In genomic region chr1:3237570-3237969, GRCh38 we compare ENCODE assay signal across 16 cellular contexts.
"Had no signal": no experiment of that assay in that cellular context is flagged by ENCODE, and none has a peak within 500 bp of the region (broad histone marks: within the 10 kb centered on the region; RNA-seq: fewer than 3 reads in every experiment).

No MANE protein-coding gene starts in this region.

- H3K27me3 ChIP-seq: pancreas, vagina had no signal

- DNase-seq: activated CD8-positive, alpha-beta memory T cell treated with anti-CD3 and anti-CD28 coated beads for 24 hours; activated CD8-positive, alpha-beta memory T cell treated with anti-CD3 and anti-CD28 coated beads, Interleukin-2, amount 50 U/mL, for 4 hours; activated naive CD4-positive, alpha-beta T cell; activated naive CD8-positive, alpha-beta T cell treated with anti-CD3 and anti-CD28 coated beads for 36 hours; activated T-cell treated with anti-CD3 and anti-CD28 coated beads, Interleukin-2, amount 50 U/mL, for 24 hours; endodermal cell; kidney; stimulated activated CD4-positive, alpha-beta T cell treated with anti-CD3 and anti-CD28 coated beads, Interleukin-4, amount 100 ng/mL, for 4 hours; T1000; trophoblast cell had no signal

- ATAC-seq: left lobe of liver; natural killer cell treated with Interleukin-12 subunit alpha and Interleukin-12 subunit beta and Interleukin-15 and Interleukin-18, amount 100 ng/mL, for 72 hours; pancreas; WTC11 had no signal

- H3K9me3 ChIP-seq: pancreas, vagina had no signal

- H3K4me1 ChIP-seq: pancreas, vagina had no signal

- H3K36me3 ChIP-seq: pancreas, vagina had no signal

- H3K27ac ChIP-seq: pancreas, vagina had no signal

- H3K4me3 ChIP-seq: coronary artery, pancreas, vagina had no signal
